Comparison of ENCODE assay signal across 31 cellular contexts in the genomic region with DNA sequence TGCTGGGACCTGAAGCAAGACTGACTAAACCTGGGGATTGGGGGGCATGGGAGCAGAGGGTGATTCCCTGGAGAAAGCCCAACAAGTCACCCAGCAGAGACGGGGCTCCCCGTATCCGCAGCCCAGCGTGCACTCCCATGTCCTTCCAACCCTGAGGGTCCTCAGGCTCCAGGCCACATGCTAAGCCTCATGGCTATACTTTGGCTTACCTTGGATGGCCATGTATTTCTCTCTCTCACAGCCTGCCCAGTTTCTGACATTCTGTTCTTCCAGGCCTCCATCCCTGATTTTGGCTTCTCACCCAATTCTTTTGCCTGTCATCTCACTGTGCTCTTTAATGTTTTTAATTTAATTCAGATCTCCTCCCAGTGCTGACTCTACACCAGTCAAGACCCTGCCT.
"Had no signal": no experiment of that assay in that cellular context is flagged by ENCODE, and none has a peak within 500 bp of the region (broad histone marks: within the 10 kb centered on the region; RNA-seq: fewer than 3 reads in every experiment).

No MANE protein-coding gene starts in this region.

- H3K36me3 Mint-ChIP-seq: activated naive CD4-positive, alpha-beta T cell treated with anti-CD3 and anti-CD28 coated beads, Interleukin-2, amount 50 U/mL, for 72 hours; activated naive CD8-positive, alpha-beta T cell treated with anti-CD3 and anti-CD28 coated beads for 36 hours had no signal

- DNase-seq: activated B cell treated with CpG ODN at 0.5 μM for 24 hours; activated CD4-positive, alpha-beta memory T cell treated with anti-CD3 and anti-CD28 coated beads, Interleukin-2, amount 10 ng/mL, durations not matched to agents 7 days and 5 days; activated CD4-positive, alpha-beta T cell treated with anti-CD3 and anti-CD28 coated beads for 4 hours; activated CD4-positive, alpha-beta T cell treated with anti-CD3 and anti-CD28 coated beads, Interleukin-2, amount 10 ng/mL, durations not matched to agents 24 days and 14 days; activated CD4-positive, alpha-beta T cell treated with anti-CD3 and anti-CD28 coated beads, Interleukin-2, amount 50 U/mL, for 1 hour; activated CD4-positive, alpha-beta T cell treated with anti-CD3 and anti-CD28 coated beads, Interleukin-2, amount 50 U/mL, for 4 hours; activated CD4-positive, CD25-positive, alpha-beta regulatory T cell treated with anti-CD3 and anti-CD28 coated beads, Interleukin-2, amount 50 U/mL, for 72 hours; activated effector memory CD4-positive, alpha-beta T cell treated with anti-CD3 and anti-CD28 coated beads, Interleukin-2, amount 50 U/mL, for 16 hours; activated gamma-delta T cell treated with Interleukin-2 at 50 U/mL for 16 hours; activated naive CD4-positive, alpha-beta T cell; activated naive CD4-positive, alpha-beta T cell treated with anti-CD3 and anti-CD28 coated beads for 36 hours; activated naive CD4-positive, alpha-beta T cell treated with anti-CD3 and anti-CD28 coated beads, Interleukin-2, amount 50 U/mL, for 16 hours; activated naive CD8-positive, alpha-beta T cell treated with anti-CD3 and anti-CD28 coated beads for 36 hours; activated T-cell treated with anti-CD3 and anti-CD28 coated beads for 4 hours; activated T-cell treated with anti-CD3 and anti-CD28 coated beads, Interleukin-2, amount 50 U/mL, for 1 hour; activated T-cell treated with anti-CD3 and anti-CD28 coated beads, Interleukin-2, amount 50 U/mL, for 4 hours; activated T-cell treated with anti-CD3 and anti-CD28 coated beads, Interleukin-2, amount 50 U/mL, for 72 hours; amniotic stem cell; aorta; body of pancreas; brain microvascular endothelial cell; central memory CD4-positive, alpha-beta T cell; SW 1271; T-helper 1 cell; T-helper 2 cell; T-helper 9 cell had no signal

- H3K4me3 Mint-ChIP-seq: activated B cell treated with CpG ODN at 0.5 μM for 24 hours; activated CD4-positive, alpha-beta memory T cell treated with anti-CD3 and anti-CD28 coated beads, Interleukin-2, amount 10 ng/mL, durations not matched to agents 7 days and 5 days; activated CD4-positive, alpha-beta T cell treated with anti-CD3 and anti-CD28 coated beads, Interleukin-2, amount 10 ng/mL, durations not matched to agents 24 days and 14 days; activated naive CD4-positive, alpha-beta T cell treated with anti-CD3 and anti-CD28 coated beads for 36 hours; activated naive CD8-positive, alpha-beta T cell treated with anti-CD3 and anti-CD28 coated beads for 36 hours; activated T-cell treated with anti-CD3 and anti-CD28 coated beads, Interleukin-2, amount 50 U/mL, for 4 hours; activated T-cell treated with anti-CD3 and anti-CD28 coated beads, Interleukin-2, amount 50 U/mL, for 72 hours; activated T-helper 1 cell treated with anti-CD3 and anti-CD28 coated beads, Interleukin-12 subunit alpha, Interleukin-12 subunit beta, Interleukin-2, Interleukin-4 antibody, amounts not matched to agents 30 ng/mL and 10 ng/mL and 1 ng/mL, durations not matched to agents 14 hours and 24 hours and 36 hours; activated T-helper 17 cell treated with anti-CD3 and anti-CD28 coated beads, Interleukin-2, amount 50 U/mL, for 72 hours; T-helper 1 cell treated with Interleukin-12 subunit alpha and Interleukin-12 subunit beta and Interleukin-4 antibody, amounts not matched to agents 30 μg/mL and 1 μg/mL, for 36 hours; T-helper 2 cell treated with Interferon-gamma antibody and Interleukin-4, amounts not matched to agents 5 μg/mL and 100 μg/mL, for 36 hours had no signal

- H3K4me1 Mint-ChIP-seq: activated CD4-positive, alpha-beta memory T cell treated with anti-CD3 and anti-CD28 coated beads, Interleukin-2, amount 10 ng/mL, durations not matched to agents 7 days and 5 days; activated CD4-positive, alpha-beta T cell treated with anti-CD3 and anti-CD28 coated beads, Interleukin-2, amount 10 ng/mL, durations not matched to agents 24 days and 14 days; activated naive CD8-positive, alpha-beta T cell treated with anti-CD3 and anti-CD28 coated beads for 36 hours; activated T-helper 17 cell treated with anti-CD3 and anti-CD28 coated beads, Interleukin-2, amount 50 U/mL, for 72 hours had no signal

- H3K9me3 Mint-ChIP-seq: activated B cell treated with CpG ODN at 0.5 μM for 24 hours; activated CD4-positive, alpha-beta memory T cell treated with anti-CD3 and anti-CD28 coated beads, Interleukin-2, amount 10 ng/mL, durations not matched to agents 7 days and 5 days; activated CD4-positive, alpha-beta T cell treated with anti-CD3 and anti-CD28 coated beads, Interleukin-2, amount 10 ng/mL, durations not matched to agents 24 days and 14 days; activated naive CD4-positive, alpha-beta T cell treated with anti-CD3 and anti-CD28 coated beads for 36 hours; activated naive CD4-positive, alpha-beta T cell treated with anti-CD3 and anti-CD28 coated beads, Interleukin-2, amount 50 U/mL, for 72 hours; activated naive CD8-positive, alpha-beta T cell treated with anti-CD3 and anti-CD28 coated beads for 36 hours; activated T-cell treated with anti-CD3 and anti-CD28 coated beads, Interleukin-2, amount 50 U/mL, for 4 hours; activated T-cell treated with anti-CD3 and anti-CD28 coated beads, Interleukin-2, amount 50 U/mL, for 72 hours; activated T-helper 1 cell treated with anti-CD3 and anti-CD28 coated beads, Interleukin-12 subunit alpha, Interleukin-12 subunit beta, Interleukin-2, Interleukin-4 antibody, amounts not matched to agents 30 ng/mL and 10 ng/mL and 1 ng/mL, durations not matched to agents 14 hours and 24 hours and 36 hours; activated T-helper 17 cell treated with anti-CD3 and anti-CD28 coated beads, Interleukin-2, amount 50 U/mL, for 72 hours; T-helper 1 cell treated with Interleukin-12 subunit alpha and Interleukin-12 subunit beta and Interleukin-4 antibody, amounts not matched to agents 30 μg/mL and 1 μg/mL, for 36 hours; T-helper 2 cell treated with Interferon-gamma antibody and Interleukin-4, amounts not matched to agents 5 μg/mL and 100 μg/mL, for 36 hours had no signal

- ATAC-seq: activated naive CD4-positive, alpha-beta T cell treated with anti-CD3 and anti-CD28 coated beads, Interleukin-2, amount 50 U/mL, for 72 hours; activated T-cell treated with anti-CD3 and anti-CD28 coated beads, Interleukin-2, amount 50 U/mL, for 4 hours; activated T-cell treated with anti-CD3 and anti-CD28 coated beads, Interleukin-2, amount 50 U/mL, for 72 hours; activated T-helper 17 cell treated with anti-CD3 and anti-CD28 coated beads, Interleukin-2, amount 50 U/mL, for 72 hours; body of pancreas had no signal

- H3K27ac Mint-ChIP-seq: activated B cell treated with CpG ODN at 0.5 μM for 24 hours; activated CD4-positive, alpha-beta memory T cell treated with anti-CD3 and anti-CD28 coated beads, Interleukin-2, amount 10 ng/mL, durations not matched to agents 7 days and 5 days; activated CD4-positive, alpha-beta T cell treated with anti-CD3 and anti-CD28 coated beads, Interleukin-2, amount 10 ng/mL, durations not matched to agents 24 days and 14 days; activated naive CD4-positive, alpha-beta T cell treated with anti-CD3 and anti-CD28 coated beads for 36 hours; activated naive CD4-positive, alpha-beta T cell treated with anti-CD3 and anti-CD28 coated beads, Interleukin-2, amount 50 U/mL, for 72 hours; activated naive CD8-positive, alpha-beta T cell treated with anti-CD3 and anti-CD28 coated beads for 36 hours; activated T-cell treated with anti-CD3 and anti-CD28 coated beads, Interleukin-2, amount 50 U/mL, for 72 hours; activated T-helper 1 cell treated with anti-CD3 and anti-CD28 coated beads, Interleukin-12 subunit alpha, Interleukin-12 subunit beta, Interleukin-2, Interleukin-4 antibody, amounts not matched to agents 30 ng/mL and 10 ng/mL and 1 ng/mL, durations not matched to agents 14 hours and 24 hours and 36 hours; activated T-helper 17 cell treated with anti-CD3 and anti-CD28 coated beads, Interleukin-2, amount 50 U/mL, for 72 hours; T-helper 1 cell treated with Interleukin-12 subunit alpha and Interleukin-12 subunit beta and Interleukin-4 antibody, amounts not matched to agents 30 μg/mL and 1 μg/mL, for 36 hours; T-helper 2 cell treated with Interferon-gamma antibody and Interleukin-4, amounts not matched to agents 5 μg/mL and 100 μg/mL, for 36 hours had no signal

- H3K27me3 Mint-ChIP-seq: activated naive CD8-positive, alpha-beta T cell treated with anti-CD3 and anti-CD28 coated beads for 36 hours had no signal
